In genomic region chr1:107135466-107135865, GRCh38 we compare ENCODE assay signal across 11 cellular contexts. TPM values are rescaled to one million over a fixed set of nuclear protein-coding genes. Genes with fewer than 3 reads are reported as not detected.
A peak's percentile ranks its signal among the peaks of the same experiment; 100 is the strongest.
DNase-seq lines count a peak whose midpoint lies in the region; ATAC-seq and TF ChIP-seq lines count a peak whose summit lies in the region.
"Had no signal": no experiment of that assay in that cellular context is flagged by ENCODE, and none has a peak within 500 bp of the region (broad histone marks: within the 10 kb centered on the region; RNA-seq: fewer than 3 reads in every experiment).

No MANE protein-coding gene starts in this region.

- H3K27ac ChIP-seq in AG04450 (ENCODE audit: low read depth, low read length), result no peak overlapping the region
- H3K27ac ChIP-seq: ascending aorta had no signal

- ATAC-seq in HG03095 (IDR thresholded peaks at IDR 0.05; ENCODE audit: unreplicated experiment), result no peak
- ATAC-seq: T-helper 17 cell had no signal

- CTCF ChIA-PET in AG04450 (lab: Charles Lee), result interaction anchor here (0.5 kb wide), 1 partner anchor 151 kb away, joined by 4 read pairs; no protein-coding TSS in a partner anchor

- no peak for TF ChIP-seq CTCF in AG04450 (IDR thresholded peaks at IDR 0.05; ENCODE audit: low read depth, low read length)
- no peak for TF ChIP-seq CTCF in fibroblast of pulmonary artery (IDR thresholded peaks at IDR 0.05; ENCODE audit: low read length, missing control alignments)

- DNase-seq in AG04450 (ENCODE audit: low read depth, low spot score) (peak; percentile 11), H4 (ENCODE audit: low spot score) (peak; percentile 15), SK-MEL-5 (ENCODE audit: low read depth, low spot score) (peak; percentile 6), fibroblast of pulmonary artery (ENCODE audit: low read depth) (peak; percentile 59), NCI-H2029 (lab: John Stamatoyannopoulos, UW) (no peak), SHP77 treated with DMSO at 0.1 percent for 48 hours (lab: John Stamatoyannopoulos, UW) (no peak), middle frontal gyrus (ENCODE audit: extremely low spot score, low spot score) (no peak)
- DNase-seq: Caco-2, T-helper 17 cell had no signal

- in situ Hi-C loops in SK-MEL-5 (cut with HindIII; ENCODE audit: low pct_unique_long_range_greater_than_20kb, low sequenced_read_pairs), result no loop called here

- POLR2A ChIA-PET in AG04450 (lab: Yijun Ruan, JAX), result no interaction called here

- H3K27me3 ChIP-seq in AG04450 (ENCODE audit: control insufficient read depth, insufficient read depth, low read length), result no peaks in the 10 kb centered on the region

- H3K4me3 ChIP-seq in AG04450 (ENCODE audit: low read depth, low read length) (no peak overlapping the region), fibroblast of pulmonary artery (replicated peaks; ENCODE audit: low read depth, low read length) (no peak overlapping the region)
- H3K4me3 ChIP-seq: ascending aorta had no signal

- H3K9me3 ChIP-seq in AG04450 (ENCODE audit: control insufficient read depth, insufficient read depth, low read length), result no peaks in the 10 kb centered on the region
- H3K9me3 ChIP-seq: ascending aorta, Caco-2 had no signal

RNA-seq across cellular contexts. Expression of gene NTNG1, which starts 5.4 kb away (rescaled TPM):
- polyA plus RNA-seq in AG04450 (2011; rRNA removed), result 0.32 and 0.40 TPM in 2 replicates
- 0.64 and 1.4 TPM in 2 replicates for polyA minus RNA-seq in AG04450 (2011; rRNA and poly(A)+ RNA removed)
- total RNA-seq in H4 (2014; rRNA removed; shearing (Covaris generic)), result 4.4 and 9.4 TPM in 2 replicates
- not detected in 2 replicates for total RNA-seq in SK-MEL-5 (2014; rRNA removed; shearing (Covaris generic))
- polyA plus RNA-seq in SK-MEL-5 (2015; cell fraction: cytosol; rRNA removed), result 0.38 TPM in 1 of 2 replicates, not detected in the other
- polyA plus RNA-seq in SK-MEL-5 (2015; cell fraction: nucleus; rRNA removed), result not detected in 2 replicates
- total RNA-seq: ascending aorta, Caco-2, T-helper 17 cell had no signal

Comparison
In these comparisons a context has a peak if more than half of its experiments do, and no peak if none do; other contexts are left out.
1. DNase-seq: peak in AG04450 (single experiment), H4 (single experiment), SK-MEL-5 (single experiment) and fibroblast of pulmonary artery (single experiment); none in NCI-H2029 (single experiment), SHP77 treated with DMSO at 0.1 percent for 48 hours (single experiment) and middle frontal gyrus (single experiment).